11 cellular contexts compared by ENCODE assay signal in the genomic region with DNA sequence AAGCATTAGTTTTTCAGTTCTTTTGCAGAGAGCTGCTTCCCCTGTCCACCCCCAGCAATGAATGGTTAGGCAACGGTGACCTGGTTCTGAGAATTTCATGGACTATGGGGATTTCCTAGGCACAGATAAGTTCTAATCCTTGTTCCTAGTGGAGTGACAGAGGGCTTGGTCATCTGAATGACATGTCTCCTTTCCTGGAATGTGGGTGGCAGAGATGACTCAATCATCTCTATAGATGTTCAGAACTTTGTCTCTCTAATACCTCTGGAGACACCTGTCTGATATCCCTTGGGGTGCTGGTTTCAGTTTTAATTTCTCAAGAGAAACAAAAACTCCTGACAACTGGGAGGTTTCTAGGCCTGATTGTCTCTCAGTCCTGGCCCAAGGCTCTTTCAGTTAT. TPM values are rescaled to one million over a fixed set of nuclear protein-coding genes. Genes with fewer than 3 reads are reported as not detected.
DNase-seq lines count a peak whose midpoint lies in the region; ATAC-seq and TF ChIP-seq lines count a peak whose summit lies in the region.
"Had no signal": no experiment of that assay in that cellular context is flagged by ENCODE, and none has a peak within 500 bp of the region (broad histone marks: within the 10 kb centered on the region; RNA-seq: fewer than 3 reads in every experiment).

No MANE protein-coding gene starts in this region.

- H3K9me3 ChIP-seq in suprapubic skin, result no peaks in the 10 kb centered on the region
- H3K9me3 ChIP-seq: neutrophil had no signal

- no peaks in the 10 kb centered on the region for H3K36me3 Mint-ChIP-seq in activated T-cell treated with anti-CD3 and anti-CD28 coated beads, Interleukin-2, amount 50 U/mL, for 72 hours (ENCODE audit: insufficient read depth in 2 of 2)

- TF ChIP-seq EP300 in suprapubic skin (IDR thresholded peaks at IDR 0.05), result no peak

- 44% methylated on average over 1 of the region's 1 CpG for WGBS in suprapubic skin

- peaks cover 30% of the 10 kb centered on the region for H3K4me1 Mint-ChIP-seq in activated T-cell treated with anti-CD3 and anti-CD28 coated beads, Interleukin-2, amount 50 U/mL, for 72 hours (ENCODE audit: low read depth)

- peak; percentile 70 for ATAC-seq in HG02973 (IDR thresholded peaks at IDR 0.05; ENCODE audit: unreplicated experiment)
- peak; percentile 74 to 75 for ATAC-seq in activated T-cell treated with anti-CD3 and anti-CD28 coated beads, Interleukin-2, amount 50 U/mL, for 72 hours (replicated peaks in 1 of 2)

- no peaks in the 10 kb centered on the region for H3K9me3 Mint-ChIP-seq in activated T-cell treated with anti-CD3 and anti-CD28 coated beads, Interleukin-2, amount 50 U/mL, for 72 hours

- peaks cover 24% of the 10 kb centered on the region for H3K4me1 ChIP-seq in suprapubic skin

- no peaks in the 10 kb centered on the region for H3K36me3 ChIP-seq in suprapubic skin
- H3K36me3 ChIP-seq: cardiac muscle cell, neutrophil had no signal

- H3K27me3 ChIP-seq in suprapubic skin, result no peaks in the 10 kb centered on the region
- H3K27me3 ChIP-seq: cardiac muscle cell, neutrophil had no signal

- H3K4me3 ChIP-seq in suprapubic skin, result no peak overlapping the region
- H3K4me3 ChIP-seq: cardiac muscle cell had no signal

- H3K27me3 Mint-ChIP-seq in activated T-cell treated with anti-CD3 and anti-CD28 coated beads, Interleukin-2, amount 50 U/mL, for 72 hours (ENCODE audit: low read depth), result no peaks in the 10 kb centered on the region
- H3K27me3 Mint-ChIP-seq: B cell had no signal

- no peak for TF ChIP-seq CTCF in suprapubic skin (IDR thresholded peaks at IDR 0.05)

- H3K27ac Mint-ChIP-seq in activated T-cell treated with anti-CD3 and anti-CD28 coated beads, Interleukin-2, amount 50 U/mL, for 72 hours, result peak overlapping the region; percentile 54
- H3K27ac Mint-ChIP-seq: B cell had no signal

- DNase-seq in stimulated activated CD4-positive, alpha-beta T cell treated with anti-CD3 and anti-CD28 coated beads, Interleukin-12 subunit alpha, Interleukin-12 subunit beta, amount 100 ng/mL, for 48 hours (ENCODE audit: low read depth in 2 of 3, low spot score in 1 of 3), result peak in 2 of 3 donors; percentile 10 to 18
- no peak for DNase-seq in stimulated activated CD4-positive, alpha-beta T cell treated with anti-CD3 and anti-CD28 coated beads, Interleukin-2, amount 100 ng/mL, for 24 hours
- DNase-seq in activated T-cell treated with anti-CD3 and anti-CD28 coated beads, Interleukin-2, amount 50 U/mL, for 72 hours, result no peak
- DNase-seq in suprapubic skin (ENCODE audit: low spot score in 2 of 2) (no peak), DMS53 (lab: John Stamatoyannopoulos, UW) (no peak), C1 segment of cervical spinal cord (lab: John Stamatoyannopoulos, UW) (no peak), substantia nigra (lab: John Stamatoyannopoulos, UW) (no peak)

- TF ChIP-seq POLR2A in suprapubic skin (IDR thresholded peaks at IDR 0.05), result no peak

- peak overlapping the region; percentile 65 for H3K27ac ChIP-seq in suprapubic skin
- no peak overlapping the region for H3K27ac ChIP-seq in substantia nigra (ENCODE audit: low read depth, low read length, poor library complexity, severe bottlenecking)
- H3K27ac ChIP-seq: cardiac muscle cell, neutrophil had no signal

- H3K4me3 Mint-ChIP-seq in activated T-cell treated with anti-CD3 and anti-CD28 coated beads, Interleukin-2, amount 50 U/mL, for 72 hours, result peak overlapping the region in 1 of 2 donors; percentile 7
- H3K4me3 Mint-ChIP-seq: B cell had no signal

RNA-seq across cellular contexts. Expression of a gene that starts 10.4 kb away (rescaled TPM):
- not detected for total RNA-seq in activated T-cell treated with anti-CD3 and anti-CD28 coated beads, Interleukin-2, amount 50 U/mL, for 72 hours
- total RNA-seq in suprapubic skin, result 100 to 1,000 TPM in 1 of 4 donors, 10 to 100 TPM in 3; 47.9 to 129 (median 60.9) TPM
- total RNA-seq: B cell had no signal

RNA-seq across cellular contexts. Expression of a gene that starts 38.1 kb away (rescaled TPM):
- 10 to 100 TPM; 22.6 to 32.7 TPM for total RNA-seq in activated T-cell treated with anti-CD3 and anti-CD28 coated beads, Interleukin-2, amount 50 U/mL, for 72 hours
- 10 to 100 TPM; 16.0 to 31.4 (median 20.9) TPM for total RNA-seq in suprapubic skin

Comparison
In these comparisons a context has a peak if more than half of its experiments do, and no peak if none do; other contexts are left out.
1. DNase-seq: peak in stimulated activated CD4-positive, alpha-beta T cell treated with anti-CD3 and anti-CD28 coated beads, Interleukin-12 subunit alpha, Interleukin-12 subunit beta, amount 100 ng/mL, for 48 hours (2 of 3); none in stimulated activated CD4-positive, alpha-beta T cell treated with anti-CD3 and anti-CD28 coated beads, Interleukin-2, amount 100 ng/mL, for 24 hours (0 of 2), activated T-cell treated with anti-CD3 and anti-CD28 coated beads, Interleukin-2, amount 50 U/mL, for 72 hours (0 of 2), suprapubic skin (0 of 2), DMS53 (single experiment), C1 segment of cervical spinal cord (0 of 14) and substantia nigra (0 of 49).
2. RNA of a gene that starts 10.4 kb away (total RNA-seq): 47.9 to 129 TPM in suprapubic skin; not detected in activated T-cell treated with anti-CD3 and anti-CD28 coated beads, Interleukin-2, amount 50 U/mL, for 72 hours; every median in the first group is over 10 times any median in the second.